Comparison of ENCODE assay signal across 8 cellular contexts in genomic region chr19:32976223-32976805, GRCh38. TPM values are rescaled to one million over a fixed set of nuclear protein-coding genes. Genes with fewer than 3 reads are reported as not detected.
DNase-seq lines count a peak whose midpoint lies in the region; ATAC-seq, FAIRE-seq and TF ChIP-seq lines count a peak whose summit lies in the region.

No MANE protein-coding gene starts in this region.

- peak; percentile 49 for FAIRE-seq in GM18507 (lab: Jason Lieb, UNC)

- H3K4me3 ChIP-seq in choroid plexus epithelial cell (ENCODE audit: low read depth, low read length) (no peak overlapping the region), lower leg skin (ENCODE audit: low read depth, poor library complexity, severe bottlenecking) (no peak overlapping the region)

- intact Hi-C loops in lower leg skin (cut with DNase I; ENCODE audit: low total_unique reads): no loop called here

- no peak for ATAC-seq in GM18858 (IDR thresholded peaks at IDR 0.05; ENCODE audit: unreplicated experiment)

- DNase-seq in ACHN (peak; percentile 58), GM18507 (ENCODE audit: extremely low spot score, insufficient read length, low read depth) (no peak), NCI-H226 (peak; percentile 20), choroid plexus epithelial cell (ENCODE audit: low read depth) (peak; percentile 81), lower leg skin (ENCODE audit: low spot score in 2 of 2) (peak; percentile 43 to 91)
- peak; percentile 55 to 72 for DNase-seq in activated CD4-positive, alpha-beta T cell treated with anti-CD3 and anti-CD28 coated beads for 24 hours (ENCODE audit: low read depth in 2 of 2)
- peak; percentile 57 for DNase-seq in stimulated activated CD8-positive, alpha-beta memory T cell treated with anti-CD3 and anti-CD28 coated beads, Interleukin-12 subunit alpha, Interleukin-12 subunit beta, amount 100 ng/mL, for 1 hour (ENCODE audit: low read depth)

- TF ChIP-seq CTCF in choroid plexus epithelial cell (conservative IDR thresholded peaks at IDR 0.05; ENCODE audit: low read depth, low read length) (peak; percentile 92), lower leg skin (IDR thresholded peaks at IDR 0.05) (no peak)

- TF ChIP-seq POLR2A in lower leg skin (IDR thresholded peaks at IDR 0.05): no peak

- in situ Hi-C loops in ACHN (cut with HindIII; ENCODE audit: low pct_ligation_motif_present, low pct_unique_long_range_greater_than_20kb, low sequenced_read_pairs): no loop called here

- 43 to 51% methylated on average over 14 of the region's 14 CpGs for WGBS in lower leg skin, 2 donors

RNA-seq across cellular contexts. Expression of gene FAAP24, which starts 4.3 kb away (rescaled TPM):
- 1 to 10 TPM in 3 of 4 donors, under 1 TPM in 1; 0.63 to 2.5 (median 1.4) TPM for total RNA-seq in lower leg skin

RNA-seq across cellular contexts. Expression of gene CEP89, which starts 4.6 kb away (rescaled TPM):
- 10 to 100 TPM in 3 of 4 donors, 1 to 10 TPM in 1; 8.8 to 16.6 (median 10.6) TPM for total RNA-seq in lower leg skin
